In genomic region chr11:121018746-121019145, GRCh38 we compare ENCODE assay signal across 23 cellular contexts.
"Had no signal": no experiment of that assay in that cellular context is flagged by ENCODE, and none has a peak within 500 bp of the region (broad histone marks: within the 10 kb centered on the region; RNA-seq: fewer than 3 reads in every experiment).

No MANE protein-coding gene starts in this region.

- H3K36me3 ChIP-seq: cardiac muscle cell, gastroesophageal sphincter, heart right ventricle, right lobe of liver, stomach, suprapubic skin, tibial nerve had no signal

- DNase-seq: activated CD4-positive, alpha-beta T cell treated with anti-CD3 and anti-CD28 coated beads for 1 hour; activated CD4-positive, alpha-beta T cell treated with anti-CD3 and anti-CD28 coated beads, Interleukin-2, amount 50 U/mL, for 1 hour; activated gamma-delta T cell treated with Interleukin-2 at 50 U/mL for 16 hours; activated T-cell treated with anti-CD3 and anti-CD28 coated beads, Interleukin-2, amount 50 U/mL, for 1 hour; anterior cingulate cortex; body of pancreas; heart right ventricle; kidney; naive thymus-derived CD4-positive, alpha-beta T cell; occipital lobe; right lobe of liver; stimulated activated CD4-positive, alpha-beta T cell treated with anti-CD3 and anti-CD28 coated beads, Interleukin-15, amount 100 ng/mL, for 24 hours; stomach had no signal

- H3K4me1 Mint-ChIP-seq: activated naive CD4-positive, alpha-beta T cell treated with anti-CD3 and anti-CD28 coated beads, Interleukin-2, amount 50 U/mL, for 24 hours had no signal

- H3K9me3 ChIP-seq: body of pancreas, gastroesophageal sphincter, right lobe of liver, stomach, suprapubic skin, tibial nerve had no signal

- ATAC-seq: body of pancreas; gastroesophageal sphincter; heart right ventricle; left lobe of liver; naive thymus-derived CD4-positive, alpha-beta T cell; right lobe of liver; stimulated activated memory B cell treated with anti-CD40 and anti-IgM and Interleukin-4, amounts not matched to agents 10 μg/mL and 1 μg/mL and 100 μg/mL, for 72 hours had no signal

- H3K4me3 ChIP-seq: body of pancreas, cardiac muscle cell, gastroesophageal sphincter, heart right ventricle, lung, right lobe of liver, smooth muscle cell, stomach, suprapubic skin, tibial nerve had no signal

- H3K4me1 ChIP-seq: right lobe of liver had no signal

- H3K9me3 Mint-ChIP-seq: activated naive CD4-positive, alpha-beta T cell treated with anti-CD3 and anti-CD28 coated beads, Interleukin-2, amount 50 U/mL, for 24 hours; naive thymus-derived CD4-positive, alpha-beta T cell; neural crest cell had no signal

- H3K36me3 Mint-ChIP-seq: activated naive CD4-positive, alpha-beta T cell treated with anti-CD3 and anti-CD28 coated beads, Interleukin-2, amount 50 U/mL, for 24 hours; naive thymus-derived CD4-positive, alpha-beta T cell; stimulated activated memory B cell treated with anti-CD40 and anti-IgM and Interleukin-4, amounts not matched to agents 10 μg/mL and 1 μg/mL and 100 μg/mL, for 72 hours had no signal

- H3K4me3 Mint-ChIP-seq: activated naive CD4-positive, alpha-beta T cell treated with anti-CD3 and anti-CD28 coated beads, Interleukin-2, amount 50 U/mL, for 24 hours; naive thymus-derived CD4-positive, alpha-beta T cell; neural crest cell; stimulated activated memory B cell treated with anti-CD40 and anti-IgM and Interleukin-4, amounts not matched to agents 10 μg/mL and 1 μg/mL and 100 μg/mL, for 72 hours had no signal

- H3K27ac Mint-ChIP-seq: activated naive CD4-positive, alpha-beta T cell treated with anti-CD3 and anti-CD28 coated beads, Interleukin-2, amount 50 U/mL, for 24 hours; naive thymus-derived CD4-positive, alpha-beta T cell; stimulated activated memory B cell treated with anti-CD40 and anti-IgM and Interleukin-4, amounts not matched to agents 10 μg/mL and 1 μg/mL and 100 μg/mL, for 72 hours had no signal
